ENCODE assay signal across 20 cellular contexts in the genomic region with DNA sequence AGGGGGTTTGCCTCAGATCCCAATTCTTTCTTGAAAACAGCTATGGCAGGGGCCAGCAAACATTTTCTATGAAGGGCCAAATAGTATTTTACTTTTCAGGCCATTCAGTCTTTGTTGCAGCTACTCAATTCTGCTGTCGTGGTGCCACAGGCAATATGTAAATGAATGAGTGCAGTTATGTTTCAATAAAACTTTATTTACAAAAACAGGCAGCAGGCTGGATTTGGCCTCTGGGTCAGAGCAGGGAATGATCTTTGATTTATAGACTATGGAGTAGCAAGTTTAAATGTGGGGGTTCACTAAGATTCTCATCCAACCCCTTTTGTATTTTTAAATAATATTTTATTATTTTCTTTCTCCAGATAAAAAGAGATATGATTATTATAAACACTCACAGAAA.
"Had no signal": no experiment of that assay in that cellular context is flagged by ENCODE, and none has a peak within 500 bp of the region (broad histone marks: within the 10 kb centered on the region; RNA-seq: fewer than 3 reads in every experiment).

No MANE protein-coding gene starts in this region.

- H3K9me3 Mint-ChIP-seq: effector memory CD8-positive, alpha-beta T cell; natural killer cell; stimulated activated effector memory CD8-positive, alpha-beta T cell treated with anti-CD3 and anti-CD28 coated beads, Interleukin-12 subunit alpha, Interleukin-12 subunit beta, amount 100 ng/mL, for 72 hours; type B pancreatic cell had no signal

- H3K27me3 Mint-ChIP-seq: progenitor cell of endocrine pancreas, type B pancreatic cell had no signal

- H2AFZ ChIP-seq: parathyroid adenoma had no signal

- H3K27ac ChIP-seq: gastrocnemius medialis, lower lobe of right lung, parathyroid adenoma, thyroid gland had no signal

- H3K4me1 Mint-ChIP-seq: natural killer cell; stimulated activated effector memory CD8-positive, alpha-beta T cell treated with anti-CD3 and anti-CD28 coated beads, Interleukin-12 subunit alpha, Interleukin-12 subunit beta, amount 100 ng/mL, for 72 hours had no signal

- H3K27me3 ChIP-seq: gastrocnemius medialis, stomach, thyroid gland had no signal

- DNase-seq: cortex of kidney; effector memory CD8-positive, alpha-beta T cell; gastrocnemius medialis; head of caudate nucleus; left ventricle myocardium superior; lower lobe of right lung; natural killer cell; occipital lobe; stimulated activated CD4-positive, alpha-beta T cell treated with anti-CD3 and anti-CD28 coated beads, Interleukin-2, amount 100 ng/mL, for 24 hours; stimulated activated CD4-positive, alpha-beta T cell treated with anti-CD3 and anti-CD28 coated beads, Interleukin-4, amount 100 ng/mL, for 24 hours; stimulated activated naive CD4-positive, alpha-beta T cell treated with Interleukin-2 at 50 U/mL for 16 hours; stomach; thyroid gland had no signal

- H3K4me1 ChIP-seq: parathyroid adenoma had no signal

- H3K27ac Mint-ChIP-seq: effector memory CD8-positive, alpha-beta T cell; natural killer cell; progenitor cell of endocrine pancreas; stimulated activated effector memory CD8-positive, alpha-beta T cell treated with anti-CD3 and anti-CD28 coated beads, Interleukin-12 subunit alpha, Interleukin-12 subunit beta, amount 100 ng/mL, for 72 hours; type B pancreatic cell had no signal

- H3K79me2 ChIP-seq: parathyroid adenoma had no signal

- H3K9ac ChIP-seq: parathyroid adenoma had no signal

- H3K36me3 Mint-ChIP-seq: natural killer cell; stimulated activated effector memory CD8-positive, alpha-beta T cell treated with anti-CD3 and anti-CD28 coated beads, Interleukin-12 subunit alpha, Interleukin-12 subunit beta, amount 100 ng/mL, for 72 hours; type B pancreatic cell had no signal

- ATAC-seq: effector memory CD8-positive, alpha-beta T cell; gastrocnemius medialis; left ventricle myocardium superior; natural killer cell; sciatic nerve; stimulated activated effector memory CD8-positive, alpha-beta T cell treated with anti-CD3 and anti-CD28 coated beads, Interleukin-12 subunit alpha, Interleukin-12 subunit beta, amount 100 ng/mL, for 72 hours had no signal

- H3K36me3 ChIP-seq: gastrocnemius medialis, lower lobe of right lung, stomach, thyroid gland had no signal

- H3K4me3 ChIP-seq: gastrocnemius medialis, lower lobe of right lung, stomach, thyroid gland had no signal

- H3K4me3 Mint-ChIP-seq: effector memory CD8-positive, alpha-beta T cell; natural killer cell; stimulated activated effector memory CD8-positive, alpha-beta T cell treated with anti-CD3 and anti-CD28 coated beads, Interleukin-12 subunit alpha, Interleukin-12 subunit beta, amount 100 ng/mL, for 72 hours; type B pancreatic cell had no signal

- FAIRE-seq: endometrium, keratinocyte had no signal

- H3K9me3 ChIP-seq: gastrocnemius medialis, lower lobe of right lung, stomach, thyroid gland had no signal
